Comparison of ENCODE assay signal across 1 cellular context in the genomic region with DNA sequence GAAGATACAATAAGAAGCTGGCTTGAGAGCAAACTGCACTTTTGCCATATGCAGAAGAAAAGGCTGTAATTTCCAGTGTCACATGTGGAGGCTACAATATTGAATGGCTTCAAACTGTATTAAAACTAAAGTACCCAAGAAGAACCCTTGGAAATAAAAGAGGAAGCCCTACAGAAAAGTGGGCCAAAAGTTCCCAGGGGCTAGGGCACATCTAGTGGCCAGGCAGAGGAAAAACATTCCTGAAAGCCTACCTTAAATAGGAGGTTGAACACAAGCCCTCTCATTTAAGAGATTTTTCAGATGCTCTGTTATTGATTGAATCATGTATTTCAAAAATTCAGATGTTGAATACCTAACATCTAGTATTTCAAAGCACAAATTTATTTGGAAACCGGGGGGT.
TF ChIP-seq lines count a peak whose summit lies in the region.

No MANE protein-coding gene starts in this region.

TF ChIP-seq in H1, 55 proteins besides CTCF, POLR2A, EP300 and RAD21 (continued from another document):
- TF ChIP-seq, protein P1, sequence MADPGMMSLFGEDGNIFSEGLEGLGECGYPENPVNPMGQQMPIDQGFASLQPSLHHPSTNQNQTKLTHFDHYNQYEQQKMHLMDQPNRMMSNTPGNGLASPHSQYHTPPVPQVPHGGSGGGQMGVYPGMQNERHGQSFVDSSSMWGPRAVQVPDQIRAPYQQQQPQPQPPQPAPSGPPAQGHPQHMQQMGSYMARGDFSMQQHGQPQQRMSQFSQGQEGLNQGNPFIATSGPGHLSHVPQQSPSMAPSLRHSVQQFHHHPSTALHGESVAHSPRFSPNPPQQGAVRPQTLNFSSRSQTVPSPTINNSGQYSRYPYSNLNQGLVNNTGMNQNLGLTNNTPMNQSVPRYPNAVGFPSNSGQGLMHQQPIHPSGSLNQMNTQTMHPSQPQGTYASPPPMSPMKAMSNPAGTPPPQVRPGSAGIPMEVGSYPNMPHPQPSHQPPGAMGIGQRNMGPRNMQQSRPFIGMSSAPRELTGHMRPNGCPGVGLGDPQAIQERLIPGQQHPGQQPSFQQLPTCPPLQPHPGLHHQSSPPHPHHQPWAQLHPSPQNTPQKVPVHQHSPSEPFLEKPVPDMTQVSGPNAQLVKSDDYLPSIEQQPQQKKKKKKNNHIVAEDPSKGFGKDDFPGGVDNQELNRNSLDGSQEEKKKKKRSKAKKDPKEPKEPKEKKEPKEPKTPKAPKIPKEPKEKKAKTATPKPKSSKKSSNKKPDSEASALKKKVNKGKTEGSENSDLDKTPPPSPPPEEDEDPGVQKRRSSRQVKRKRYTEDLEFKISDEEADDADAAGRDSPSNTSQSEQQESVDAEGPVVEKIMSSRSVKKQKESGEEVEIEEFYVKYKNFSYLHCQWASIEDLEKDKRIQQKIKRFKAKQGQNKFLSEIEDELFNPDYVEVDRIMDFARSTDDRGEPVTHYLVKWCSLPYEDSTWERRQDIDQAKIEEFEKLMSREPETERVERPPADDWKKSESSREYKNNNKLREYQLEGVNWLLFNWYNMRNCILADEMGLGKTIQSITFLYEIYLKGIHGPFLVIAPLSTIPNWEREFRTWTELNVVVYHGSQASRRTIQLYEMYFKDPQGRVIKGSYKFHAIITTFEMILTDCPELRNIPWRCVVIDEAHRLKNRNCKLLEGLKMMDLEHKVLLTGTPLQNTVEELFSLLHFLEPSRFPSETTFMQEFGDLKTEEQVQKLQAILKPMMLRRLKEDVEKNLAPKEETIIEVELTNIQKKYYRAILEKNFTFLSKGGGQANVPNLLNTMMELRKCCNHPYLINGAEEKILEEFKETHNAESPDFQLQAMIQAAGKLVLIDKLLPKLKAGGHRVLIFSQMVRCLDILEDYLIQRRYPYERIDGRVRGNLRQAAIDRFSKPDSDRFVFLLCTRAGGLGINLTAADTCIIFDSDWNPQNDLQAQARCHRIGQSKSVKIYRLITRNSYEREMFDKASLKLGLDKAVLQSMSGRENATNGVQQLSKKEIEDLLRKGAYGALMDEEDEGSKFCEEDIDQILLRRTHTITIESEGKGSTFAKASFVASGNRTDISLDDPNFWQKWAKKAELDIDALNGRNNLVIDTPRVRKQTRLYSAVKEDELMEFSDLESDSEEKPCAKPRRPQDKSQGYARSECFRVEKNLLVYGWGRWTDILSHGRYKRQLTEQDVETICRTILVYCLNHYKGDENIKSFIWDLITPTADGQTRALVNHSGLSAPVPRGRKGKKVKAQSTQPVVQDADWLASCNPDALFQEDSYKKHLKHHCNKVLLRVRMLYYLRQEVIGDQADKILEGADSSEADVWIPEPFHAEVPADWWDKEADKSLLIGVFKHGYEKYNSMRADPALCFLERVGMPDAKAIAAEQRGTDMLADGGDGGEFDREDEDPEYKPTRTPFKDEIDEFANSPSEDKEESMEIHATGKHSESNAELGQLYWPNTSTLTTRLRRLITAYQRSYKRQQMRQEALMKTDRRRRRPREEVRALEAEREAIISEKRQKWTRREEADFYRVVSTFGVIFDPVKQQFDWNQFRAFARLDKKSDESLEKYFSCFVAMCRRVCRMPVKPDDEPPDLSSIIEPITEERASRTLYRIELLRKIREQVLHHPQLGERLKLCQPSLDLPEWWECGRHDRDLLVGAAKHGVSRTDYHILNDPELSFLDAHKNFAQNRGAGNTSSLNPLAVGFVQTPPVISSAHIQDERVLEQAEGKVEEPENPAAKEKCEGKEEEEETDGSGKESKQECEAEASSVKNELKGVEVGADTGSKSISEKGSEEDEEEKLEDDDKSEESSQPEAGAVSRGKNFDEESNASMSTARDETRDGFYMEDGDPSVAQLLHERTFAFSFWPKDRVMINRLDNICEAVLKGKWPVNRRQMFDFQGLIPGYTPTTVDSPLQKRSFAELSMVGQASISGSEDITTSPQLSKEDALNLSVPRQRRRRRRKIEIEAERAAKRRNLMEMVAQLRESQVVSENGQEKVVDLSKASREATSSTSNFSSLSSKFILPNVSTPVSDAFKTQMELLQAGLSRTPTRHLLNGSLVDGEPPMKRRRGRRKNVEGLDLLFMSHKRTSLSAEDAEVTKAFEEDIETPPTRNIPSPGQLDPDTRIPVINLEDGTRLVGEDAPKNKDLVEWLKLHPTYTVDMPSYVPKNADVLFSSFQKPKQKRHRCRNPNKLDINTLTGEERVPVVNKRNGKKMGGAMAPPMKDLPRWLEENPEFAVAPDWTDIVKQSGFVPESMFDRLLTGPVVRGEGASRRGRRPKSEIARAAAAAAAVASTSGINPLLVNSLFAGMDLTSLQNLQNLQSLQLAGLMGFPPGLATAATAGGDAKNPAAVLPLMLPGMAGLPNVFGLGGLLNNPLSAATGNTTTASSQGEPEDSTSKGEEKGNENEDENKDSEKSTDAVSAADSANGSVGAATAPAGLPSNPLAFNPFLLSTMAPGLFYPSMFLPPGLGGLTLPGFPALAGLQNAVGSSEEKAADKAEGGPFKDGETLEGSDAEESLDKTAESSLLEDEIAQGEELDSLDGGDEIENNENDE (IDR thresholded peaks at IDR 0.05; ENCODE audit: insufficient replicate concordance, low read length) = no peak
- no peak for TF ChIP-seq POU5F1 (IDR thresholded peaks at IDR 0.05; ENCODE audit: low read depth, low read length)
- no peak for TF ChIP-seq SRF (IDR thresholded peaks at IDR 0.05; ENCODE audit: low read depth, low read length)
- TF ChIP-seq FOSL1 (IDR thresholded peaks at IDR 0.05; ENCODE audit: insufficient read depth, low read depth, low read length) = no peak
- TF ChIP-seq SIX5 (IDR thresholded peaks at IDR 0.05; ENCODE audit: low read depth, low read length) = no peak
- TF ChIP-seq CBX8 (IDR thresholded peaks at IDR 0.05; ENCODE audit: borderline replicate concordance, low read depth, low read length) = no peak
- TF ChIP-seq RFX5 (IDR thresholded peaks at IDR 0.05; ENCODE audit: borderline replicate concordance, low read depth, low read length) = no peak
